10 cellular contexts compared by ENCODE assay signal in the genomic region with DNA sequence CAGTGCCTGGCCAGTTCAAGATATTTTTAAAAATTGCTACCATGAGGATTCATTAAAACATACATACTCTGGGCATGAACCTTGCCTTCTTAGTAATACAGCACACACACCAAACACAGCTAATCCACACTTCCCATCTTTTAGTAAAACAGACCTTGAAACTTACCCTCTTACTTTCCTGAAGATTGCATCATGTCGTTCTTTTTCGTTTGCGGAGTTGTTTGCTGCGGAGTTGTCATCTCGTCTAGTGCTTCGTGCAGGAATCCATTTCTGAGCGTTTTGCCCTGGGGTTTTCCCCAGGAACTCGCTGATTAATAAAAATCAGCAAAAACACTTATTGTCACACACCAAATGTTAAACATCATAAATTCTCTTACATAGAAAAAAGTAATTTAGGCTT. TPM values are rescaled to one million over a fixed set of nuclear protein-coding genes. Genes with fewer than 3 reads are reported as not detected.
DNase-seq lines count a peak whose midpoint lies in the region; ATAC-seq and TF ChIP-seq lines count a peak whose summit lies in the region.
"Had no signal": no experiment of that assay in that cellular context is flagged by ENCODE, and none has a peak within 500 bp of the region (broad histone marks: within the 10 kb centered on the region; RNA-seq: fewer than 3 reads in every experiment).

No MANE protein-coding gene starts in this region.

- peaks cover 35 to 57% of the 10 kb centered on the region in 2 donors for H3K36me3 Mint-ChIP-seq in activated T-cell treated with anti-CD3 and anti-CD28 coated beads, Interleukin-2, amount 50 U/mL, for 72 hours (ENCODE audit: insufficient read depth in 2 of 2)
- peaks cover 77% of the 10 kb centered on the region for H3K36me3 Mint-ChIP-seq in activated B cell treated with CpG ODN at 0.5 μM for 24 hours (ENCODE audit: low read depth)

- no peak for DNase-seq in activated T-cell treated with anti-CD3 and anti-CD28 coated beads, Interleukin-2, amount 50 U/mL, for 72 hours
- no peak for DNase-seq in activated T-cell treated with anti-CD3 and anti-CD28 coated beads, Interleukin-2, amount 50 U/mL, for 1 hour
- DNase-seq in activated B cell treated with CpG ODN at 0.5 μM for 24 hours (no peak), hepatocyte (ENCODE audit: low spot score) (no peak), NCI-H146 treated with DMSO at 0.1 percent for 48 hours (lab: John Stamatoyannopoulos, UW; ENCODE audit: unreplicated experiment) (no peak), tibial artery (no peak), NK-92 (lab: John Stamatoyannopoulos, UW; ENCODE audit: unreplicated experiment) (no peak)
- no peak for DNase-seq in stimulated activated naive CD8-positive, alpha-beta T cell treated with anti-CD3 and anti-CD28 coated beads, Interleukin-15, amount 100 ng/mL, for 72 hours
- DNase-seq: AML-193, uterus had no signal

- H3K4me1 Mint-ChIP-seq in activated T-cell treated with anti-CD3 and anti-CD28 coated beads, Interleukin-2, amount 50 U/mL, for 72 hours (ENCODE audit: low read depth), result peaks cover 70% of the 10 kb centered on the region
- H3K4me1 Mint-ChIP-seq in activated B cell treated with CpG ODN at 0.5 μM for 24 hours, result peaks cover 51% of the 10 kb centered on the region
- peaks cover 86% of the 10 kb centered on the region for H3K4me1 Mint-ChIP-seq in stimulated activated naive CD8-positive, alpha-beta T cell treated with anti-CD3 and anti-CD28 coated beads, Interleukin-15, amount 100 ng/mL, for 72 hours

- peak overlapping the region; percentile 96 to 97 for H3K4me3 Mint-ChIP-seq in activated T-cell treated with anti-CD3 and anti-CD28 coated beads, Interleukin-2, amount 50 U/mL, for 72 hours
- H3K4me3 Mint-ChIP-seq in activated B cell treated with CpG ODN at 0.5 μM for 24 hours, result peak overlapping the region; percentile 39
- peak overlapping the region; percentile 95 to 96 for H3K4me3 Mint-ChIP-seq in stimulated activated naive CD8-positive, alpha-beta T cell treated with anti-CD3 and anti-CD28 coated beads, Interleukin-15, amount 100 ng/mL, for 72 hours

- CTCF ChIA-PET in activated B cell treated with CpG ODN at 0.5 μM for 24 hours (lab: Charles Lee), result interaction anchor here (3.5 kb wide), 1 partner anchor 13 kb away, joined by 27 read pairs; no protein-coding TSS in a partner anchor

- no peak overlapping the region for H3K4me3 ChIP-seq in hepatocyte
- H3K4me3 ChIP-seq in tibial artery, result no peak overlapping the region

- H3K27ac Mint-ChIP-seq in activated T-cell treated with anti-CD3 and anti-CD28 coated beads, Interleukin-2, amount 50 U/mL, for 72 hours, result peak overlapping the region; percentile 98
- H3K27ac Mint-ChIP-seq in activated B cell treated with CpG ODN at 0.5 μM for 24 hours, result peak overlapping the region; percentile 56
- H3K27ac Mint-ChIP-seq in stimulated activated naive CD8-positive, alpha-beta T cell treated with anti-CD3 and anti-CD28 coated beads, Interleukin-15, amount 100 ng/mL, for 72 hours, result peak overlapping the region; percentile 61 to 66

- H3K27me3 ChIP-seq in hepatocyte, result no peaks in the 10 kb centered on the region
- H3K27me3 ChIP-seq in tibial artery, result no peaks in the 10 kb centered on the region
- H3K27me3 ChIP-seq: uterus had no signal

- H3K4me1 ChIP-seq in hepatocyte (ENCODE audit: insufficient read depth) (peaks cover 21% of the 10 kb centered on the region), tibial artery (peaks cover 0 to 57% (median 35%) of the 10 kb centered on the region in 4 donors)

- POLR2A ChIA-PET in activated B cell treated with CpG ODN at 0.5 μM for 24 hours (lab: Charles Lee), result interaction anchor here (0.6 to 11.3 kb wide), 3 partner anchors 19 to 48 kb away, joined by 3 to 470 read pairs (median 6); partner anchors contain the start of gene ZBED5

- no peak overlapping the region for H2AFZ ChIP-seq in hepatocyte

- 76% methylated on average over 8 of the region's 8 CpGs for WGBS in hepatocyte (ENCODE audit: low lambda C conversion rate, missing lambda C conversion rate)

- peaks cover 66% of the 10 kb centered on the region for H3K79me2 ChIP-seq in hepatocyte

- H3K9me2 ChIP-seq in hepatocyte (replicated peaks; ENCODE audit: insufficient read depth), result no peaks in the 10 kb centered on the region

- intact Hi-C loops in activated B cell treated with CpG ODN at 0.5 μM for 24 hours (cut with micrococcal nuclease) (no loop called here), tibial artery (cut with DNase I; ENCODE audit: low total_unique reads) (loop anchor here (5.0 kb wide), 1 partner anchor 52 kb away; the partner anchor contains the start of gene ZBED5)

- peaks cover 9% of the 10 kb centered on the region for H3K36me3 ChIP-seq in hepatocyte (replicated peaks; ENCODE audit: insufficient read depth, low read depth)
- peaks cover 62 to 64% (median 63%) of the 10 kb centered on the region in 3 donors for H3K36me3 ChIP-seq in tibial artery
- H3K36me3 ChIP-seq: uterus had no signal

- no peak for TF ChIP-seq CTCF in activated B cell treated with CpG ODN at 0.5 μM for 24 hours (IDR thresholded peaks at IDR 0.05)
- TF ChIP-seq CTCF in hepatocyte (IDR thresholded peaks at IDR 0.05; ENCODE audit: poor library complexity), result no peak
- TF ChIP-seq CTCF in tibial artery (IDR thresholded peaks at IDR 0.05), result no peak

- peaks cover 67% of the 10 kb centered on the region for H4K20me1 ChIP-seq in hepatocyte (ENCODE audit: insufficient read depth, poor library complexity, severe bottlenecking)

- H3K4me2 ChIP-seq in hepatocyte, result peak overlapping the region; percentile 88

- no peaks in the 10 kb centered on the region for H3K27me3 Mint-ChIP-seq in activated T-cell treated with anti-CD3 and anti-CD28 coated beads, Interleukin-2, amount 50 U/mL, for 72 hours (ENCODE audit: low read depth)
- no peaks in the 10 kb centered on the region for H3K27me3 Mint-ChIP-seq in activated B cell treated with CpG ODN at 0.5 μM for 24 hours
- H3K27me3 Mint-ChIP-seq in stimulated activated naive CD8-positive, alpha-beta T cell treated with anti-CD3 and anti-CD28 coated beads, Interleukin-15, amount 100 ng/mL, for 72 hours, result no peaks in the 10 kb centered on the region

- no peak for ATAC-seq in activated T-cell treated with anti-CD3 and anti-CD28 coated beads, Interleukin-2, amount 50 U/mL, for 72 hours (replicated peaks in 1 of 2)
- ATAC-seq in activated B cell treated with CpG ODN at 0.5 μM for 24 hours (ENCODE audit: low read depth), result no peak
- no peak for ATAC-seq in stimulated activated naive CD8-positive, alpha-beta T cell treated with anti-CD3 and anti-CD28 coated beads, Interleukin-15, amount 100 ng/mL, for 72 hours

- H3K27ac ChIP-seq in hepatocyte (peak overlapping the region; percentile 10), tibial artery (peak overlapping the region in 1 of 2 donors; percentile 100)

- H3K9me3 ChIP-seq in hepatocyte (ENCODE audit: low read depth), result no peaks in the 10 kb centered on the region
- H3K9me3 ChIP-seq in tibial artery, result no peaks in the 10 kb centered on the region
- H3K9me3 ChIP-seq: uterus had no signal

- H3K9me3 Mint-ChIP-seq in activated T-cell treated with anti-CD3 and anti-CD28 coated beads, Interleukin-2, amount 50 U/mL, for 72 hours, result no peaks in the 10 kb centered on the region
- H3K9me3 Mint-ChIP-seq in activated B cell treated with CpG ODN at 0.5 μM for 24 hours, result no peaks in the 10 kb centered on the region
- H3K9me3 Mint-ChIP-seq in stimulated activated naive CD8-positive, alpha-beta T cell treated with anti-CD3 and anti-CD28 coated beads, Interleukin-15, amount 100 ng/mL, for 72 hours, result no peaks in the 10 kb centered on the region

RNA-seq across cellular contexts. Expression of gene EIF4G2, which starts 3.0 kb away (rescaled TPM):
- total RNA-seq in activated T-cell treated with anti-CD3 and anti-CD28 coated beads, Interleukin-2, amount 50 U/mL, for 72 hours, result 100 to 1,000 TPM; 807 to 864 TPM
- 675 and 769 TPM in 2 replicates for total RNA-seq in activated B cell treated with CpG ODN at 0.5 μM for 24 hours
- 605 and 638 TPM in 2 replicates for total RNA-seq in hepatocyte
- 452 and 503 TPM in 2 replicates for polyA plus RNA-seq in hepatocyte

RNA-seq across cellular contexts. Expression of gene ZBED5, which starts 52.1 kb away (rescaled TPM):
- total RNA-seq in activated T-cell treated with anti-CD3 and anti-CD28 coated beads, Interleukin-2, amount 50 U/mL, for 72 hours, result 10 to 100 TPM; 46.1 to 46.4 TPM
- 111 and 116 TPM in 2 replicates for total RNA-seq in activated B cell treated with CpG ODN at 0.5 μM for 24 hours
- 39.5 and 46.2 TPM in 2 replicates for total RNA-seq in hepatocyte
- 29.3 and 30.5 TPM in 2 replicates for polyA plus RNA-seq in hepatocyte

RNA-seq across cellular contexts. Expression of gene CTR9, which starts 54.7 kb away (rescaled TPM):
- total RNA-seq in activated T-cell treated with anti-CD3 and anti-CD28 coated beads, Interleukin-2, amount 50 U/mL, for 72 hours, result 10 to 100 TPM; 33.1 to 41.0 TPM
- total RNA-seq in activated B cell treated with CpG ODN at 0.5 μM for 24 hours (50.6 and 52.8 TPM in 2 replicates), hepatocyte (28.0 and 29.1 TPM in 2 replicates)
- polyA plus RNA-seq in hepatocyte, result 23.6 and 24.4 TPM in 2 replicates

Comparison
In these comparisons a context has a peak if more than half of its experiments do, and no peak if none do; other contexts are left out.
1. H3K4me3 Mint-ChIP-seq: peak in every context shown above with its lines; median percentile 96 in activated T-cell treated with anti-CD3 and anti-CD28 coated beads, Interleukin-2, amount 50 U/mL, for 72 hours; 96 in stimulated activated naive CD8-positive, alpha-beta T cell treated with anti-CD3 and anti-CD28 coated beads, Interleukin-15, amount 100 ng/mL, for 72 hours; 39 in activated B cell treated with CpG ODN at 0.5 μM for 24 hours.